Comparison of ENCODE assay signal across 10 cellular contexts in genomic region chr13:77898097-77898496, GRCh38. TPM values are rescaled to one million over a fixed set of nuclear protein-coding genes. Genes with fewer than 3 reads are reported as not detected.
A peak's percentile ranks its signal among the peaks of the same experiment; 100 is the strongest.
DNase-seq lines count a peak whose midpoint lies in the region; ATAC-seq and TF ChIP-seq lines count a peak whose summit lies in the region.
"Had no signal": no experiment of that assay in that cellular context is flagged by ENCODE, and none has a peak within 500 bp of the region (broad histone marks: within the 10 kb centered on the region; RNA-seq: fewer than 3 reads in every experiment).

No MANE protein-coding gene starts in this region.

- H3K4me1 ChIP-seq in heart right ventricle (peaks cover 0 to 53% (median 26%) of the 10 kb centered on the region in 9 donors), uterus (no peaks in the 10 kb centered on the region)

- no peaks in the 10 kb centered on the region for H3K27me3 Mint-ChIP-seq in HFFc6 (ENCODE audit: insufficient read depth)
- H3K27me3 Mint-ChIP-seq in glutamatergic neuron (ENCODE audit: unreplicated experiment), result peaks cover 4% of the 10 kb centered on the region

- WGBS in heart right ventricle, 2 donors, result 25 to 27% methylated on average over 4 of the region's 4 CpGs

- H3K27ac ChIP-seq in heart right ventricle (peak overlapping the region in 8 of 10 donors; percentile 77 to 90 (median 84)), uterus (peak overlapping the region; percentile 54 to 80)

- H3K27me3 ChIP-seq in heart right ventricle (no peaks in the 10 kb centered on the region), uterus (no peaks in the 10 kb centered on the region)

- H3K9me3 Mint-ChIP-seq in HFFc6, result peaks cover 18% of the 10 kb centered on the region
- peaks cover 2% of the 10 kb centered on the region for H3K9me3 Mint-ChIP-seq in glutamatergic neuron (ENCODE audit: unreplicated experiment)

- TF ChIP-seq CTCF in heart right ventricle (IDR thresholded peaks at IDR 0.05), result no peak
- TF ChIP-seq CTCF in uterus (IDR thresholded peaks at IDR 0.05), result no peak
- no peak for TF ChIP-seq CTCF in HFFc6 (IDR thresholded peaks at IDR 0.05)
- no peak for TF ChIP-seq CTCF in glutamatergic neuron (IDR thresholded peaks at IDR 0.05; ENCODE audit: partially characterized antibody, unreplicated experiment)

- H3K36me3 Mint-ChIP-seq in HFFc6 (ENCODE audit: low read depth), result no peaks in the 10 kb centered on the region
- H3K36me3 Mint-ChIP-seq in glutamatergic neuron (ENCODE audit: unreplicated experiment), result peaks cover 10% of the 10 kb centered on the region
- H3K36me3 Mint-ChIP-seq: activated naive CD8-positive, alpha-beta T cell treated with anti-CD3 and anti-CD28 coated beads, Interleukin-2, amount 10 ng/mL, durations not matched to agents 7 days and 5 days had no signal

- TF ChIP-seq POLR2A in uterus (IDR thresholded peaks at IDR 0.05), result no peak

- H3K4me3 Mint-ChIP-seq in HFFc6, result no peak overlapping the region
- H3K4me3 Mint-ChIP-seq in glutamatergic neuron (ENCODE audit: unreplicated experiment), result no peak overlapping the region
- H3K4me3 Mint-ChIP-seq: activated naive CD8-positive, alpha-beta T cell treated with anti-CD3 and anti-CD28 coated beads, Interleukin-2, amount 10 ng/mL, durations not matched to agents 7 days and 5 days had no signal

- peaks cover 0 to 45% (median 0%) of the 10 kb centered on the region in 9 donors for H3K36me3 ChIP-seq in heart right ventricle
- no peaks in the 10 kb centered on the region for H3K36me3 ChIP-seq in uterus

- intact Hi-C loops in heart right ventricle (cut with DNase I) (loop anchor here in 3 of 10 donors (5.0 to 10.0 kb wide), 2 partner anchors 89 to 113 kb away; no protein-coding TSS in a partner anchor), Right ventricle myocardium inferior (cut with DNase I) (loop anchor here (5.0 kb wide), 1 partner anchor 84 kb away; no protein-coding TSS in a partner anchor), uterus (cut with DNase I; ENCODE audit: low total_unique reads) (no loop called here)

- H3K4me3 ChIP-seq in heart right ventricle (peak overlapping the region in 1 of 10 donors; percentile 0), uterus (no peak overlapping the region)

- H3K27ac Mint-ChIP-seq in HFFc6, result no peak overlapping the region
- no peak overlapping the region for H3K27ac Mint-ChIP-seq in glutamatergic neuron (ENCODE audit: unreplicated experiment)
- H3K27ac Mint-ChIP-seq: activated naive CD8-positive, alpha-beta T cell treated with anti-CD3 and anti-CD28 coated beads, Interleukin-2, amount 10 ng/mL, durations not matched to agents 7 days and 5 days had no signal

- peaks cover 0 to 11% (median 5%) of the 10 kb centered on the region in 11 donors for H3K9me3 ChIP-seq in heart right ventricle
- H3K9me3 ChIP-seq in uterus, result no peaks in the 10 kb centered on the region

- H3K4me1 Mint-ChIP-seq in HFFc6 (ENCODE audit: low read depth), result no peaks in the 10 kb centered on the region
- H3K4me1 Mint-ChIP-seq in glutamatergic neuron (ENCODE audit: low read depth, unreplicated experiment), result peaks cover 4% of the 10 kb centered on the region
- H3K4me1 Mint-ChIP-seq: activated naive CD8-positive, alpha-beta T cell treated with anti-CD3 and anti-CD28 coated beads, Interleukin-2, amount 10 ng/mL, durations not matched to agents 7 days and 5 days had no signal

- ATAC-seq in heart right ventricle (peak in 6 of 8 donors; percentile 25 to 68 (median 52)), Right ventricle myocardium inferior (no peak), HG03097 (IDR thresholded peaks at IDR 0.05; ENCODE audit: low FRiP score, unreplicated experiment) (peak; percentile 82)
- ATAC-seq: left cardiac atrium had no signal

- no peak for DNase-seq in heart right ventricle
- DNase-seq in Right ventricle myocardium inferior (ENCODE audit: missing footprints), result no peak
- peak; percentile 93 for DNase-seq in dermis blood vessel endothelial cell
- DNase-seq in uterus, result no peak
- no peak for DNase-seq in HFFc6
- no peak for DNase-seq in glutamatergic neuron
- DNase-seq in SW480 (ENCODE audit: low spot score), result no peak
- DNase-seq: activated naive CD8-positive, alpha-beta T cell treated with anti-CD3 and anti-CD28 coated beads, Interleukin-2, amount 10 ng/mL, durations not matched to agents 7 days and 5 days; left cardiac atrium had no signal

RNA-seq across cellular contexts. Expression of gene EDNRB, which starts 20.5 kb away (rescaled TPM):
- total RNA-seq in heart right ventricle, result 10 to 100 TPM in 9 of 10 donors, 1 to 10 TPM in 1; 9.3 to 61.9 (median 19.6) TPM
- 10 to 100 TPM; 20.0 to 29.8 TPM for polyA plus RNA-seq in heart right ventricle
- 20.2 TPM for total RNA-seq in Right ventricle myocardium inferior
- 112 and 119 TPM in 2 replicates for total RNA-seq in dermis blood vessel endothelial cell
- total RNA-seq in uterus, result 10 to 100 TPM; 14.9 to 63.5 (median 37.8) TPM
- not detected for total RNA-seq in HFFc6 (2021; fragmentation: NEBNext Ultra II Directional; extraction: Animal tissue kit (Norgen Biotek cat#: 25700))
- total RNA-seq in glutamatergic neuron (ENCODE audit: unreplicated experiment), result 0.10 TPM
- total RNA-seq: activated naive CD8-positive, alpha-beta T cell treated with anti-CD3 and anti-CD28 coated beads, Interleukin-2, amount 10 ng/mL, durations not matched to agents 7 days and 5 days had no signal
